ENCODE assay signal across 10 cellular contexts in genomic region chr6:71510057-71510713, GRCh38.
DNase-seq lines count a peak whose midpoint lies in the region; ATAC-seq and TF ChIP-seq lines count a peak whose summit lies in the region.
"Had no signal": no experiment of that assay in that cellular context is flagged by ENCODE, and none has a peak within 500 bp of the region (broad histone marks: within the 10 kb centered on the region; RNA-seq: fewer than 3 reads in every experiment).

No MANE protein-coding gene starts in this region.

- intact Hi-C loops in lower lobe of right lung (cut with DNase I): loop anchor here (10.0 kb wide), 1 partner anchor 125 kb away; no protein-coding TSS in a partner anchor
- intact Hi-C loops in activated T-helper 1 cell treated with anti-CD3 and anti-CD28 coated beads, Interleukin-12 subunit alpha, Interleukin-12 subunit beta, Interleukin-2, Interleukin-4 antibody, amounts not matched to agents 30 ng/mL and 10 ng/mL and 1 ng/mL, durations not matched to agents 14 hours and 24 hours and 36 hours (cut with micrococcal nuclease): no loop called here

- CTCF ChIA-PET in HEK293T (lab: Yijun Ruan, JAX): interaction anchor here (0.7 to 1.3 kb wide), 2 partner anchors 125 to 145 kb away, joined by 3 to 6 read pairs; no protein-coding TSS in a partner anchor

- no peak overlapping the region for H3K27ac ChIP-seq in lower lobe of right lung

- H3K36me3 ChIP-seq in lower lobe of right lung: no peaks in the 10 kb centered on the region

- no peaks in the 10 kb centered on the region for H3K9me3 Mint-ChIP-seq in activated T-helper 1 cell treated with anti-CD3 and anti-CD28 coated beads, Interleukin-12 subunit alpha, Interleukin-12 subunit beta, Interleukin-2, Interleukin-4 antibody, amounts not matched to agents 30 ng/mL and 10 ng/mL and 1 ng/mL, durations not matched to agents 14 hours and 24 hours and 36 hours
- H3K9me3 Mint-ChIP-seq: central memory CD8-positive, alpha-beta T cell had no signal

- no peaks in the 10 kb centered on the region for H3K9me3 ChIP-seq in lower lobe of right lung

- ATAC-seq in lower lobe of right lung: peak; percentile 84 to 93

- POLR2A ChIA-PET in HEK293T (lab: Yijun Ruan, JAX): no interaction called here

- H3K36me3 Mint-ChIP-seq in activated T-helper 1 cell treated with anti-CD3 and anti-CD28 coated beads, Interleukin-12 subunit alpha, Interleukin-12 subunit beta, Interleukin-2, Interleukin-4 antibody, amounts not matched to agents 30 ng/mL and 10 ng/mL and 1 ng/mL, durations not matched to agents 14 hours and 24 hours and 36 hours (ENCODE audit: low read depth): no peaks in the 10 kb centered on the region

- no peaks in the 10 kb centered on the region for H3K27me3 ChIP-seq in lower lobe of right lung (ENCODE audit: low read depth)

- H3K27ac Mint-ChIP-seq in activated T-helper 1 cell treated with anti-CD3 and anti-CD28 coated beads, Interleukin-12 subunit alpha, Interleukin-12 subunit beta, Interleukin-2, Interleukin-4 antibody, amounts not matched to agents 30 ng/mL and 10 ng/mL and 1 ng/mL, durations not matched to agents 14 hours and 24 hours and 36 hours: no peak overlapping the region

- TF ChIP-seq CTCF in lower lobe of right lung (IDR thresholded peaks at IDR 0.05): peak; percentile 67

- no peak overlapping the region for H3K4me3 Mint-ChIP-seq in activated T-helper 1 cell treated with anti-CD3 and anti-CD28 coated beads, Interleukin-12 subunit alpha, Interleukin-12 subunit beta, Interleukin-2, Interleukin-4 antibody, amounts not matched to agents 30 ng/mL and 10 ng/mL and 1 ng/mL, durations not matched to agents 14 hours and 24 hours and 36 hours
- H3K4me3 Mint-ChIP-seq: central memory CD8-positive, alpha-beta T cell had no signal

- H3K27me3 Mint-ChIP-seq in activated T-helper 1 cell treated with anti-CD3 and anti-CD28 coated beads, Interleukin-12 subunit alpha, Interleukin-12 subunit beta, Interleukin-2, Interleukin-4 antibody, amounts not matched to agents 30 ng/mL and 10 ng/mL and 1 ng/mL, durations not matched to agents 14 hours and 24 hours and 36 hours (ENCODE audit: insufficient read depth): no peaks in the 10 kb centered on the region

- peaks cover 11% of the 10 kb centered on the region for H3K4me1 ChIP-seq in lower lobe of right lung

- DNase-seq in NCI-H1694 treated with DMSO at 0.1 percent for 48 hours (lab: John Stamatoyannopoulos, UW) (peak; percentile 27), NCI-H1694 (lab: John Stamatoyannopoulos, UW) (no peak), HEK293T (ENCODE audit: extremely low spot score) (peak; percentile 40), NCI-H446 treated with DMSO at 0.1 percent for 48 hours (lab: John Stamatoyannopoulos, UW) (peak; percentile 29), dedifferentiated amniotic fluid mesenchymal stem cell (ENCODE audit: extremely low spot score) (peak; percentile 87), lower lobe of right lung (no peak), SIG-M5 treated with dmso at 0.1 percent for 504 hours (lab: John Stamatoyannopoulos, UW; ENCODE audit: unreplicated experiment) (no peak)
- no peak for DNase-seq in activated T-helper 1 cell treated with anti-CD3 and anti-CD28 coated beads, Interleukin-12 subunit alpha, Interleukin-12 subunit beta, Interleukin-2, Interleukin-4 antibody, amounts not matched to agents 30 ng/mL and 10 ng/mL and 1 ng/mL, durations not matched to agents 14 hours and 24 hours and 36 hours (ENCODE audit: low spot score)
- DNase-seq: DND-41 had no signal

- no peaks in the 10 kb centered on the region for H3K4me1 Mint-ChIP-seq in activated T-helper 1 cell treated with anti-CD3 and anti-CD28 coated beads, Interleukin-12 subunit alpha, Interleukin-12 subunit beta, Interleukin-2, Interleukin-4 antibody, amounts not matched to agents 30 ng/mL and 10 ng/mL and 1 ng/mL, durations not matched to agents 14 hours and 24 hours and 36 hours (ENCODE audit: low read depth)
- H3K4me1 Mint-ChIP-seq: central memory CD8-positive, alpha-beta T cell had no signal

- no peak overlapping the region for H3K4me3 ChIP-seq in lower lobe of right lung

TF ChIP-seq in HEK293T, 16 proteins besides CTCF, POLR2A, EP300 and RAD21:
- TF ChIP-seq LEF1 (IDR thresholded peaks at IDR 0.05; ENCODE audit: borderline replicate concordance) (no peak), PKNOX1 (IDR thresholded peaks at IDR 0.05) (peak; percentile 40)

Comparison
In these comparisons a context has a peak if more than half of its experiments do, and no peak if none do; other contexts are left out.
1. DNase-seq: peak in NCI-H1694 treated with DMSO at 0.1 percent for 48 hours (single experiment), HEK293T (single experiment), NCI-H446 treated with DMSO at 0.1 percent for 48 hours (single experiment) and dedifferentiated amniotic fluid mesenchymal stem cell (single experiment); none in NCI-H1694 (single experiment), lower lobe of right lung (single experiment), activated T-helper 1 cell treated with anti-CD3 and anti-CD28 coated beads, Interleukin-12 subunit alpha, Interleukin-12 subunit beta, Interleukin-2, Interleukin-4 antibody, amounts not matched to agents 30 ng/mL and 10 ng/mL and 1 ng/mL, durations not matched to agents 14 hours and 24 hours and 36 hours (single experiment) and SIG-M5 treated with dmso at 0.1 percent for 504 hours (single experiment).